In the genomic region with DNA sequence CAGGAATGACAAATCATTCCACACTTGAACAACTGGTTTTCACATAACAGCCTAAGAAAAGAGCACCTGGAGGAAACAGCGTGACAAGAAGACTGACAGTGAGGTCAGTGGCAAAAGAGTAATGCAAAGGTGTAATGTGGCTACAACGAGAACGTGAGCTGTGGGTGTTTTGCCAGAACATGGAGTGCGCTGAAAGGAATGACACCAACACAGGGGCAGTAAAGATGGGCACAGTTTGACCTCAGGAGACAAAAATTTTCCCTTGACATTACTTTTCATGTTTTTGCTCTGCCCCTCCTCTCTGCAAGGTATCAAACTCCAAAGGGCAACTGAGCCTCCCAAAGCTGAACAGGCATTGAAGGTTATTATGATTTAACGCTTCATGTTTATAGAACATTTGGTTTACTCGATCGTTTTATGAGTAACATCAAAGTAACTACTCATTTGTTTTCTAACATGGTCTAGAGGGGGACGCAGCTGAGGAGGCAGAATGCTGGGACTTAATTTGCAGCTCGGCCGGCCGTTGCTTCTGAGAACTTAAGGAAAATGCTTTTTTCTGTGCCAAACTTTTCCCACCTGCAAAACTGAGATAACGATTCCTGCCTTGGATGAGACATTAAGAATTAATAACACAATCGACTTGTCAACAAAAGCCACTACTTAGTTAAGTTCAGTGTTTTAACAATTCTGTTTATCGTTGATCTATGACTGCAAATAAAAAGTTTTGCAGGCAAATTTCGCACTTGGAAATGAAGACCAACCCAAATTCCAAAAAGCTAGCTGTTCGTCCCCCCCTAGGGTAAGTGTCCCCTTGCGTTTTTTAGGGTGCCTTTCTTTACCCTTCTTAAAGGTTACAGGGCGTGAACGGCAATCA, we compare ENCODE assay signal across 8 cellular contexts. TPM values are rescaled to one million over a fixed set of nuclear protein-coding genes. Genes with fewer than 3 reads are reported as not detected.
A peak's percentile ranks its signal among the peaks of the same experiment; 100 is the strongest.
DNase-seq lines count a peak whose midpoint lies in the region; ATAC-seq, FAIRE-seq and TF ChIP-seq lines count a peak whose summit lies in the region.

No MANE protein-coding gene starts in this region.

- H2AK5ac ChIP-seq in H1 (ENCODE audit: low read depth, low read length): no peak overlapping the region

- H3K79me2 ChIP-seq in H1 (ENCODE audit: control insufficient read depth in 1 of 2, insufficient read depth in 2 of 2, low read length in 2 of 2): 0 out of 4 replicates have a peak, but pooled peaks cover 0 to 4% of the 10 kb centered on the region in 2 experiments

- TF ChIP-seq CTCF in C4-2B (conservative IDR thresholded peaks at IDR 0.05) (no peak), H1 (IDR thresholded peaks at IDR 0.05; ENCODE audit: control extremely low read depth in 1 of 3, insufficient read depth in 1 of 3, low read depth in 1 of 3, low read length in 3 of 3) (no peak)

- H2BK20ac ChIP-seq in H1 (ENCODE audit: low read length): no peak overlapping the region

- no peak overlapping the region; the same call in 1 of the 2 replicates for H4K8ac ChIP-seq in H1 (ENCODE audit: extremely low read depth, insufficient read depth, low read length)

- 46% methylated on average over 19 of the region's 19 CpGs; no CpG with 5 or more reads in 1 of the 2 experiments for WGBS in H1 (ENCODE audit: extremely low coverage in 1 of 2, insufficient coverage in 1 of 2, insufficient read length in 1 of 2, insufficient replicate concordance in 2 of 2, low coverage in 1 of 2, low lambda C conversion rate in 2 of 2, missing lambda C conversion rate in 1 of 2), 2 experiments

- ATAC-seq in natural killer cell treated with Interleukin-12 subunit alpha and Interleukin-12 subunit beta and Interleukin-15 and Interleukin-18, amount 100 ng/mL, for 72 hours: no peak
- ATAC-seq in GM19023 (IDR thresholded peaks at IDR 0.05; ENCODE audit: unreplicated experiment): no peak
- ATAC-seq in GM21723 (IDR thresholded peaks at IDR 0.05; ENCODE audit: unreplicated experiment): no peak

- H3K36me3 ChIP-seq in NT2/D1 (ENCODE audit: insufficient read depth, insufficient read length, low read length): peaks cover 19% of the 10 kb centered on the region
- peaks cover 0 to 27% (median 4%) of the 10 kb centered on the region in 4 experiments; a peak in 5 of 8 replicates for H3K36me3 ChIP-seq in H1 (ENCODE audit: control insufficient read depth in 2 of 4, insufficient read depth in 4 of 4, low read length in 3 of 4)

- peak overlapping the region; percentile 96 for H3K4me3 Mint-ChIP-seq in natural killer cell treated with Interleukin-12 subunit alpha and Interleukin-12 subunit beta and Interleukin-15 and Interleukin-18, amount 100 ng/mL, for 72 hours

- no peak overlapping the region for H4K5ac ChIP-seq in H1 (ENCODE audit: insufficient read length, low read depth, low read length)

- H3K14ac ChIP-seq in H1 (ENCODE audit: insufficient read length): no peak overlapping the region

- H2BK12ac ChIP-seq in H1 (ENCODE audit: low read depth, low read length): no peak overlapping the region; the same call in 1 of the 2 replicates

- H4K91ac ChIP-seq in H1 (replicated peaks; ENCODE audit: insufficient read length, low read length): no peak overlapping the region

- H3K23ac ChIP-seq in H1 (ENCODE audit: insufficient read length): no peak overlapping the region

- TF ChIP-seq RAD21 in H1 (IDR thresholded peaks at IDR 0.05 in 1 of 2, conservative IDR thresholded peaks at IDR 0.05 in 1 of 2; ENCODE audit: low read depth in 2 of 2, low read length in 2 of 2): no peak

- H2BK120ac ChIP-seq in H1 (replicated peaks; ENCODE audit: low read depth, low read length): no peak overlapping the region

- H3K9me3 ChIP-seq in NT2/D1 (ENCODE audit: insufficient read depth, low read length): no peaks in the 10 kb centered on the region
- no peaks in the 10 kb centered on the region for H3K9me3 ChIP-seq in H1 (ENCODE audit: insufficient read depth in 2 of 2, low read depth in 1 of 2, low read length in 1 of 2)

- peaks cover 3% of the 10 kb centered on the region for H3K4me1 ChIP-seq in NT2/D1 (ENCODE audit: insufficient read depth, insufficient read length)
- peaks cover 2 to 4% (median 2%) of the 10 kb centered on the region in 4 experiments; a peak in 5 of 7 replicates for H3K4me1 ChIP-seq in H1 (replicated peaks in 1 of 4; ENCODE audit: control insufficient read depth in 3 of 4, insufficient read depth in 4 of 4, low read length in 3 of 4)

- CTCF ChIA-PET in H1 (lab: Charles Lee; ENCODE audit: partially characterized antibody): interaction anchor here (0.6 to 5.4 kb wide), 16 partner anchors 8 to 485 kb away, joined by 3 to 43 read pairs (median 4); a partner anchor contains a TSS

- peak overlapping the region; percentile 93 for H3K27ac ChIP-seq in C4-2B
- H3K27ac ChIP-seq in H1 (ENCODE audit: low read depth, low read length): 0 out of 2 replicates have a peak overlapping the region, but pooled peaks have one; percentile 89

- POLR2A ChIA-PET in H1 (lab: Charles Lee; ENCODE audit: partially characterized antibody): interaction anchor here (0.5 to 11.4 kb wide), 20 partner anchors 10 to 358 kb away, joined by 3 to 115 read pairs (median 4); a partner anchor contains a TSS

- peak overlapping the region; percentile 77 for H2AFZ ChIP-seq in H1 (ENCODE audit: low read length)

- H3K4me3 ChIP-seq in NT2/D1 (ENCODE audit: insufficient read length, low read depth) (peak overlapping the region; percentile 61), H1 (ENCODE audit: extremely low read depth in 1 of 4, insufficient read depth in 2 of 4, low read depth in 3 of 4, low read length in 4 of 4) (peak overlapping the region; percentile 71 to 88 (median 84))

- DNase-seq in NT2/D1 (ENCODE audit: low read depth, low spot score) (no peak), H1 (ENCODE audit: low read depth in 1 of 2, low spot score in 2 of 2) (no peak), NCI-H526 (lab: John Stamatoyannopoulos, UW) (no peak), NCI-H2081 (lab: John Stamatoyannopoulos, UW) (no peak)
- DNase-seq in natural killer cell treated with Interleukin-12 subunit alpha and Interleukin-12 subunit beta and Interleukin-15 and Interleukin-18, amount 100 ng/mL, for 72 hours (ENCODE audit: low spot score): no peak

- H3K9me3 Mint-ChIP-seq in natural killer cell treated with Interleukin-12 subunit alpha and Interleukin-12 subunit beta and Interleukin-15 and Interleukin-18, amount 100 ng/mL, for 72 hours: no peaks in the 10 kb centered on the region

- peak overlapping the region; percentile 90 to 93 for H3K27ac Mint-ChIP-seq in natural killer cell treated with Interleukin-12 subunit alpha and Interleukin-12 subunit beta and Interleukin-15 and Interleukin-18, amount 100 ng/mL, for 72 hours

- H3K27me3 ChIP-seq in NT2/D1 (ENCODE audit: insufficient read depth, insufficient read length) (no peaks in the 10 kb centered on the region), H1 (replicated peaks in 1 of 4; ENCODE audit: control insufficient read depth in 3 of 4, extremely low read depth in 1 of 4, insufficient read depth in 3 of 4, low read length in 3 of 4) (no peaks in the 10 kb centered on the region)

- peaks cover 18 to 27% of the 10 kb centered on the region in 2 donors for H3K4me1 Mint-ChIP-seq in natural killer cell treated with Interleukin-12 subunit alpha and Interleukin-12 subunit beta and Interleukin-15 and Interleukin-18, amount 100 ng/mL, for 72 hours (ENCODE audit: low read depth in 2 of 2)

- no peak for TF ChIP-seq POLR2A in H1 (IDR thresholded peaks at IDR 0.05; ENCODE audit: control extremely low read depth in 1 of 2, low read depth in 2 of 2, low read length in 2 of 2)

- TF ChIP-seq EP300 in H1 (IDR thresholded peaks at IDR 0.05; ENCODE audit: borderline replicate concordance in 1 of 2, low read depth in 2 of 2, low read length in 2 of 2): no peak

- H2BK15ac ChIP-seq in H1 (ENCODE audit: low read length): no peak overlapping the region

- peak overlapping the region; percentile 83 to 84 for H3K4me2 ChIP-seq in H1 (ENCODE audit: insufficient read depth in 1 of 2, low read depth in 2 of 2, low read length in 2 of 2)

- no peaks in the 10 kb centered on the region for H3K79me1 ChIP-seq in H1 (ENCODE audit: low read depth, low read length)

- H3K23me2 ChIP-seq in H1 (ENCODE audit: low read depth, low read length): peaks cover 5% of the 10 kb centered on the region

- no peaks in the 10 kb centered on the region for H3K27me3 Mint-ChIP-seq in natural killer cell treated with Interleukin-12 subunit alpha and Interleukin-12 subunit beta and Interleukin-15 and Interleukin-18, amount 100 ng/mL, for 72 hours

- no peak overlapping the region for H3K4ac ChIP-seq in H1 (replicated peaks; ENCODE audit: insufficient read length, low read depth, low read length)

- no peak overlapping the region for H3K18ac ChIP-seq in H1 (ENCODE audit: extremely low read depth, low read length)

- H3K56ac ChIP-seq in H1 (replicated peaks; ENCODE audit: insufficient read length, low read depth, low read length): no peak overlapping the region

- no peak for FAIRE-seq in H1 (lab: Jason Lieb, UNC)

- H2BK5ac ChIP-seq in H1 (ENCODE audit: low read depth, low read length): no peak overlapping the region

- H3K9ac ChIP-seq in NT2/D1 (ENCODE audit: insufficient read length, low read depth) (peak overlapping the region; percentile 77), H1 (replicated peaks in 1 of 4; ENCODE audit: extremely low read depth in 1 of 4, low read depth in 3 of 4, low read length in 3 of 4) (peak overlapping the region; percentile 82 to 94 (median 91))

- no peaks in the 10 kb centered on the region for H4K20me1 ChIP-seq in H1 (replicated peaks in 1 of 2; ENCODE audit: control insufficient read depth in 1 of 2, insufficient read depth in 2 of 2, low read length in 2 of 2)

- peaks cover 6% of the 10 kb centered on the region for H3K36me3 Mint-ChIP-seq in natural killer cell treated with Interleukin-12 subunit alpha and Interleukin-12 subunit beta and Interleukin-15 and Interleukin-18, amount 100 ng/mL, for 72 hours

RNA-seq across cellular contexts. Expression of a gene that starts 1.0 kb away (rescaled TPM):
- 46.1 and 47.7 TPM in 2 replicates for total RNA-seq in H1 (2021; fragmentation: NEBNext Ultra II Directional; extraction: Animal tissue kit (Norgen Biotek cat#: 25700))
- polyA plus RNA-seq in H1 (2011; rRNA removed): 35.6 and 46.0 TPM in 2 replicates
- polyA plus RNA-seq in H1 (2011; cell fraction: cytosol; rRNA removed): 53.6 TPM
- polyA plus RNA-seq in H1 (2011; cell fraction: nucleus; rRNA removed): 45.6 TPM
- polyA plus RNA-seq in H1 (2012, experiment 1 of 2): 50.4 to 62.8 TPM (median 59.8 TPM) in 4 replicates
- polyA plus RNA-seq in H1 (2012, experiment 2 of 2): 55.5 TPM
- polyA plus RNA-seq in H1 (2013, experiment 1 of 2): 45.0 TPM
- 43.0 TPM for polyA plus RNA-seq in H1 (2013, experiment 2 of 2)
- polyA minus RNA-seq in H1 (2011; rRNA and poly(A)+ RNA removed): 58.4 and 73.9 TPM in 2 replicates
- 29.0 TPM for polyA minus RNA-seq in H1 (2011; cell fraction: cytosol; rRNA and poly(A)+ RNA removed)
- 33.8 TPM for polyA minus RNA-seq in H1 (2011; cell fraction: nucleus; rRNA and poly(A)+ RNA removed)
- 10 to 100 TPM; 34.4 to 56.8 TPM for total RNA-seq in natural killer cell treated with Interleukin-12 subunit alpha and Interleukin-12 subunit beta and Interleukin-15 and Interleukin-18, amount 100 ng/mL, for 72 hours

RNA-seq across cellular contexts. Expression of a gene that starts 26.4 kb away (rescaled TPM):
- 46.0 TPM in 2 replicates for total RNA-seq in H1 (2021; fragmentation: NEBNext Ultra II Directional; extraction: Animal tissue kit (Norgen Biotek cat#: 25700))
- polyA plus RNA-seq in H1 (2011; rRNA removed): 33.1 and 38.8 TPM in 2 replicates
- 37.3 TPM for polyA plus RNA-seq in H1 (2011; cell fraction: cytosol; rRNA removed)
- 51.3 TPM for polyA plus RNA-seq in H1 (2011; cell fraction: nucleus; rRNA removed)
- polyA plus RNA-seq in H1 (2012, experiment 1 of 2): 35.5 to 45.4 TPM (median 41.3 TPM) in 4 replicates
- 35.9 TPM for polyA plus RNA-seq in H1 (2012, experiment 2 of 2)
- 10.0 TPM for polyA plus RNA-seq in H1 (2013, experiment 1 of 2)
- 10.3 TPM for polyA plus RNA-seq in H1 (2013, experiment 2 of 2)
- polyA minus RNA-seq in H1 (2011; rRNA and poly(A)+ RNA removed): 153 and 192 TPM in 2 replicates
- polyA minus RNA-seq in H1 (2011; cell fraction: cytosol; rRNA and poly(A)+ RNA removed): 50.7 TPM
- 105 TPM for polyA minus RNA-seq in H1 (2011; cell fraction: nucleus; rRNA and poly(A)+ RNA removed)
- total RNA-seq in natural killer cell treated with Interleukin-12 subunit alpha and Interleukin-12 subunit beta and Interleukin-15 and Interleukin-18, amount 100 ng/mL, for 72 hours: 1 to 10 TPM in 1 of 2 donors, under 1 TPM in 1; 0.17 to 2.1 TPM

RNA-seq across cellular contexts. Expression of a gene that starts 26.8 kb away (rescaled TPM):
- total RNA-seq in H1 (2021; fragmentation: NEBNext Ultra II Directional; extraction: Animal tissue kit (Norgen Biotek cat#: 25700)): 159 and 171 TPM in 2 replicates
- 329 and 402 TPM in 2 replicates for polyA plus RNA-seq in H1 (2011; rRNA removed)
- 274 TPM for polyA plus RNA-seq in H1 (2011; cell fraction: cytosol; rRNA removed)
- polyA plus RNA-seq in H1 (2011; cell fraction: nucleus; rRNA removed): 275 TPM
- polyA plus RNA-seq in H1 (2012, experiment 1 of 2): 145 to 187 TPM (median 170 TPM) in 4 replicates
- 336 TPM for polyA plus RNA-seq in H1 (2012, experiment 2 of 2)
- polyA plus RNA-seq in H1 (2013, experiment 1 of 2): 113 TPM
- 99.5 TPM for polyA plus RNA-seq in H1 (2013, experiment 2 of 2)
- 439 and 469 TPM in 2 replicates for polyA minus RNA-seq in H1 (2011; rRNA and poly(A)+ RNA removed)
- 207 TPM for polyA minus RNA-seq in H1 (2011; cell fraction: cytosol; rRNA and poly(A)+ RNA removed)
- 156 TPM for polyA minus RNA-seq in H1 (2011; cell fraction: nucleus; rRNA and poly(A)+ RNA removed)
- total RNA-seq in natural killer cell treated with Interleukin-12 subunit alpha and Interleukin-12 subunit beta and Interleukin-15 and Interleukin-18, amount 100 ng/mL, for 72 hours: 100 to 1,000 TPM; 108 to 171 TPM

RNA-seq across cellular contexts. Expression of a gene that starts 37.0 kb away (rescaled TPM):
- 43.1 and 43.3 TPM in 2 replicates for total RNA-seq in H1 (2021; fragmentation: NEBNext Ultra II Directional; extraction: Animal tissue kit (Norgen Biotek cat#: 25700))
- 41.2 and 68.9 TPM in 2 replicates for polyA plus RNA-seq in H1 (2011; rRNA removed)
- 53.5 TPM for polyA plus RNA-seq in H1 (2011; cell fraction: cytosol; rRNA removed)
- 49.5 TPM for polyA plus RNA-seq in H1 (2011; cell fraction: nucleus; rRNA removed)
- 32.4 to 44.1 TPM (median 38.9 TPM) in 4 replicates for polyA plus RNA-seq in H1 (2012, experiment 1 of 2)
- polyA plus RNA-seq in H1 (2012, experiment 2 of 2): 17.9 TPM
- 33.8 TPM for polyA plus RNA-seq in H1 (2013, experiment 1 of 2)
- 33.5 TPM for polyA plus RNA-seq in H1 (2013, experiment 2 of 2)
- 47.4 and 52.2 TPM in 2 replicates for polyA minus RNA-seq in H1 (2011; rRNA and poly(A)+ RNA removed)
- 29.7 TPM for polyA minus RNA-seq in H1 (2011; cell fraction: cytosol; rRNA and poly(A)+ RNA removed)
- polyA minus RNA-seq in H1 (2011; cell fraction: nucleus; rRNA and poly(A)+ RNA removed): 40.3 TPM
- 10 to 100 TPM; 88.2 to 94.1 TPM for total RNA-seq in natural killer cell treated with Interleukin-12 subunit alpha and Interleukin-12 subunit beta and Interleukin-15 and Interleukin-18, amount 100 ng/mL, for 72 hours

RNA-seq across cellular contexts. Expression of a gene that starts 54.0 kb away (rescaled TPM):
- 7.4 and 7.8 TPM in 2 replicates for total RNA-seq in H1 (2021; fragmentation: NEBNext Ultra II Directional; extraction: Animal tissue kit (Norgen Biotek cat#: 25700))
- 8.2 and 9.7 TPM in 2 replicates for polyA plus RNA-seq in H1 (2011; rRNA removed)
- polyA plus RNA-seq in H1 (2011; cell fraction: cytosol; rRNA removed): 10.0 TPM
- 17.6 TPM for polyA plus RNA-seq in H1 (2011; cell fraction: nucleus; rRNA removed)
- polyA plus RNA-seq in H1 (2012, experiment 1 of 2): 6.3 to 9.7 TPM (median 7.9 TPM) in 4 replicates
- polyA plus RNA-seq in H1 (2012, experiment 2 of 2): 6.3 TPM
- 3.5 TPM for polyA plus RNA-seq in H1 (2013, experiment 1 of 2)
- 3.3 TPM for polyA plus RNA-seq in H1 (2013, experiment 2 of 2)
- 22.5 and 22.6 TPM in 2 replicates for polyA minus RNA-seq in H1 (2011; rRNA and poly(A)+ RNA removed)
- polyA minus RNA-seq in H1 (2011; cell fraction: cytosol; rRNA and poly(A)+ RNA removed): 4.3 TPM
- 6.5 TPM for polyA minus RNA-seq in H1 (2011; cell fraction: nucleus; rRNA and poly(A)+ RNA removed)
- 10 to 100 TPM in 1 of 2 donors, 1 to 10 TPM in 1; 2.8 to 10.8 TPM for total RNA-seq in natural killer cell treated with Interleukin-12 subunit alpha and Interleukin-12 subunit beta and Interleukin-15 and Interleukin-18, amount 100 ng/mL, for 72 hours

Comparison
In these comparisons a context has a peak if more than half of its experiments do, and no peak if none do; other contexts are left out.
1. RNA of a gene that starts 26.4 kb away (total RNA-seq): 46.0 TPM in H1; 0.17 to 2.1 TPM in natural killer cell treated with Interleukin-12 subunit alpha and Interleukin-12 subunit beta and Interleukin-15 and Interleukin-18, amount 100 ng/mL, for 72 hours; every median in the first group is over 10 times any median in the second.